ENCODE assay signal across 8 cellular contexts in genomic region chr1:92831762-92832536, GRCh38. TPM values are rescaled to one million over a fixed set of nuclear protein-coding genes. Genes with fewer than 3 reads are reported as not detected.
DNase-seq lines count a peak whose midpoint lies in the region; ATAC-seq, FAIRE-seq and TF ChIP-seq lines count a peak whose summit lies in the region.

Gene RPL5, plus strand, starts transcription at chr1:92832040. Its CDS starts 75 bp downstream, at chr1:92832115.

- peaks cover 0 to 6% (median 3%) of the 10 kb centered on the region in 4 experiments; a peak in 4 of 7 replicates for H3K4me1 ChIP-seq in H1 (replicated peaks in 1 of 4; ENCODE audit: control insufficient read depth in 3 of 4, insufficient read depth in 4 of 4, low read length in 3 of 4)
- H3K4me1 ChIP-seq in mesenchymal stem cell (ENCODE audit: control insufficient read depth, insufficient read depth, low read depth, low read length) = peaks cover 5% of the 10 kb centered on the region

- H4K8ac ChIP-seq in H1 (ENCODE audit: extremely low read depth, insufficient read depth, low read length) (peak within 1 kb of the TSS; percentile 100), mesenchymal stem cell (ENCODE audit: low read length) (peak within 1 kb of the TSS; percentile 97)

- peak within 1 kb of the TSS; percentile 85 for H3K56ac ChIP-seq in H1 (replicated peaks; ENCODE audit: insufficient read length, low read depth, low read length)

- peaks cover 16 to 17% of the 10 kb centered on the region in 2 experiments for H4K20me1 ChIP-seq in H1 (replicated peaks in 1 of 2; ENCODE audit: control insufficient read depth in 1 of 2, insufficient read depth in 2 of 2, low read length in 2 of 2)

- H3K4me2 ChIP-seq in H1 (ENCODE audit: insufficient read depth in 1 of 2, low read depth in 2 of 2, low read length in 2 of 2) (peak within 1 kb of the TSS; percentile 71 to 77), mesenchymal stem cell (ENCODE audit: low read length, poor library complexity, severe bottlenecking) (peak within 1 kb of the TSS; percentile 38)

- H3K18ac ChIP-seq in H1 (ENCODE audit: extremely low read depth, low read length) = peak within 1 kb of the TSS; percentile 95
- peak within 1 kb of the TSS; percentile 98 to 100 for H3K18ac ChIP-seq in mesenchymal stem cell (ENCODE audit: low read depth in 1 of 2, low read length in 2 of 2)

- H3K36me3 Mint-ChIP-seq in Calu3 (ENCODE audit: insufficient read depth, unreplicated experiment) = peaks cover 59% of the 10 kb centered on the region

- H2AFZ ChIP-seq in H1 (ENCODE audit: low read length) (peak within 1 kb of the TSS; percentile 52), mesenchymal stem cell (ENCODE audit: low read depth, low read length) (peak within 1 kb of the TSS; percentile 91)

- H3K79me2 ChIP-seq in H1 (ENCODE audit: control insufficient read depth in 1 of 2, insufficient read depth in 2 of 2, low read length in 2 of 2) = peaks cover 33 to 51% of the 10 kb centered on the region in 2 experiments

- no peaks in the 10 kb centered on the region; a peak in 1 of 7 replicates for H3K27me3 ChIP-seq in H1 (replicated peaks in 1 of 4; ENCODE audit: control insufficient read depth in 3 of 4, extremely low read depth in 1 of 4, insufficient read depth in 3 of 4, low read length in 3 of 4)
- H3K27me3 ChIP-seq in mesenchymal stem cell (ENCODE audit: control insufficient read depth in 1 of 2, insufficient read depth in 1 of 2, low read length in 2 of 2) = no peaks in the 10 kb centered on the region

- CTCF ChIA-PET in Calu3 (lab: Charles Lee) (interaction anchor here (0.6 to 2.2 kb wide), 10 partner anchors 9 to 620 kb away, joined by 3 to 22 read pairs (median 4); partner anchors contain the start of gene EVI5), H1 (lab: Charles Lee; ENCODE audit: partially characterized antibody) (interaction anchor here (0.6 to 3.5 kb wide), 32 partner anchors 8 to 642 kb away, joined by 3 to 42 read pairs (median 4); partner anchors contain the start of gene EVI5)

- peak within 1 kb of the TSS; percentile 83 for H2BK12ac ChIP-seq in H1 (ENCODE audit: low read depth, low read length)
- peak within 1 kb of the TSS; percentile 14 to 37 for H2BK12ac ChIP-seq in mesenchymal stem cell (ENCODE audit: low read length in 2 of 2)

- peak; percentile 99 for TF ChIP-seq POLR2A in H1 (IDR thresholded peaks at IDR 0.05; ENCODE audit: control extremely low read depth in 1 of 2, low read depth in 2 of 2, low read length in 2 of 2)

- peak within 1 kb of the TSS; percentile 34 for H3K14ac ChIP-seq in H1 (ENCODE audit: insufficient read length)
- H3K14ac ChIP-seq in mesenchymal stem cell (ENCODE audit: low read length in 2 of 2) = peak within 1 kb of the TSS; percentile 37 to 99

- intact Hi-C loops in Calu3 (cut with micrococcal nuclease; ENCODE audit: unreplicated experiment) = loop anchor here (5.0 kb wide), 2 partner anchors 45 to 85 kb away; partner anchors contain the start of gene EVI5

- peak within 1 kb of the TSS; percentile 97 to 99 (median 99) for H3K9ac ChIP-seq in H1 (replicated peaks in 1 of 4; ENCODE audit: extremely low read depth in 1 of 4, low read depth in 3 of 4, low read length in 3 of 4)
- H3K9ac ChIP-seq in mesenchymal stem cell (ENCODE audit: low read length) = peak within 1 kb of the TSS; percentile 99

- H4K91ac ChIP-seq in H1 (replicated peaks; ENCODE audit: insufficient read length, low read length) (peak within 1 kb of the TSS; percentile 98), mesenchymal stem cell (ENCODE audit: low read length) (peak within 1 kb of the TSS; percentile 92)

- H3K4me1 Mint-ChIP-seq in Calu3 (ENCODE audit: low read depth, unreplicated experiment) = peaks cover 28% of the 10 kb centered on the region

- no peaks in the 10 kb centered on the region for H3K9me3 Mint-ChIP-seq in Calu3 (ENCODE audit: low read depth, unreplicated experiment)

- H3K4me3 ChIP-seq in H1 (ENCODE audit: extremely low read depth in 1 of 4, insufficient read depth in 2 of 4, low read depth in 3 of 4, low read length in 4 of 4) (peak within 1 kb of the TSS; percentile 98 to 100 (median 100)), mesenchymal stem cell (ENCODE audit: insufficient read depth in 1 of 2, low read depth in 1 of 2, low read length in 2 of 2) (peak within 1 kb of the TSS; percentile 91 to 96)

- H2BK15ac ChIP-seq in H1 (ENCODE audit: low read length) (peak within 1 kb of the TSS; percentile 92; the same call in 1 of the 2 replicates), mesenchymal stem cell (ENCODE audit: low read depth, poor library complexity, severe bottlenecking) (peak within 1 kb of the TSS; percentile 89)

- peak within 1 kb of the TSS; percentile 100 for H3K27ac Mint-ChIP-seq in Calu3 (ENCODE audit: unreplicated experiment)

- peak within 1 kb of the TSS; percentile 45; the same call in 1 of the 2 replicates for H2AK5ac ChIP-seq in H1 (ENCODE audit: low read depth, low read length)
- H2AK5ac ChIP-seq in mesenchymal stem cell (ENCODE audit: low read length, severe bottlenecking) = peak within 1 kb of the TSS; percentile 66

- POLR2A ChIA-PET in H1 (lab: Charles Lee; ENCODE audit: partially characterized antibody) = interaction anchor here (0.6 to 3.0 kb wide), 61 partner anchors 9 to 1550 kb away, joined by 3 to 72 read pairs (median 5); partner anchors contain the start of genes BCAR3, DIPK1A, EVI5 and MTF2

- H3K4ac ChIP-seq in H1 (replicated peaks; ENCODE audit: insufficient read length, low read depth, low read length) (peak within 1 kb of the TSS; percentile 69), mesenchymal stem cell (ENCODE audit: low read depth in 1 of 2, low read length in 2 of 2) (peak within 1 kb of the TSS; percentile 88 to 100)

- peak; percentile 87 for ATAC-seq in GM21367 (IDR thresholded peaks at IDR 0.05; ENCODE audit: unreplicated experiment)

- H2BK5ac ChIP-seq in H1 (ENCODE audit: low read depth, low read length) (peak within 1 kb of the TSS; percentile 99), mesenchymal stem cell (ENCODE audit: low read depth, low read length, poor library complexity, severe bottlenecking) (peak within 1 kb of the TSS; percentile 100)

- no peak within 1 kb of the TSS for H2BK120ac ChIP-seq in H1 (replicated peaks; ENCODE audit: low read depth, low read length)
- peak within 1 kb of the TSS; percentile 42 for H2BK120ac ChIP-seq in mesenchymal stem cell (ENCODE audit: low read depth, low read length)

- TF ChIP-seq CTCF in Calu3 (IDR thresholded peaks at IDR 0.05; ENCODE audit: unreplicated experiment) (peak; percentile 87), H1 (IDR thresholded peaks at IDR 0.05; ENCODE audit: control extremely low read depth in 1 of 3, insufficient read depth in 1 of 3, low read depth in 1 of 3, low read length in 3 of 3) (peak; percentile 86 to 98 (median 94))

- peaks cover 20 to 41% (median 31%) of the 10 kb centered on the region in 4 experiments for H3K36me3 ChIP-seq in H1 (ENCODE audit: control insufficient read depth in 2 of 4, insufficient read depth in 4 of 4, low read length in 3 of 4)
- peaks cover 10 to 40% of the 10 kb centered on the region in 2 experiments for H3K36me3 ChIP-seq in mesenchymal stem cell (ENCODE audit: control insufficient read depth in 1 of 2, insufficient read depth in 2 of 2, low read depth in 1 of 2, low read length in 2 of 2)

- H3K79me1 ChIP-seq in H1 (ENCODE audit: low read depth, low read length) (no peaks in the 10 kb centered on the region; the same call in 1 of the 2 replicates), mesenchymal stem cell (replicated peaks; ENCODE audit: low read length, poor library complexity, severe bottlenecking) (no peaks in the 10 kb centered on the region)

- TF ChIP-seq EP300 in H1 (IDR thresholded peaks at IDR 0.05; ENCODE audit: borderline replicate concordance in 1 of 2, low read depth in 2 of 2, low read length in 2 of 2) = no peak

- no peaks in the 10 kb centered on the region for H3K9me3 ChIP-seq in H1 (ENCODE audit: insufficient read depth in 2 of 2, low read depth in 1 of 2, low read length in 1 of 2)
- H3K9me3 ChIP-seq in mesenchymal stem cell (ENCODE audit: control insufficient read depth, low read length) = no peaks in the 10 kb centered on the region

- peak within 1 kb of the TSS; percentile 96 for H4K5ac ChIP-seq in H1 (ENCODE audit: insufficient read length, low read depth, low read length)

- peaks cover 5% of the 10 kb centered on the region for H3K23me2 ChIP-seq in H1 (ENCODE audit: low read depth, low read length)

- FAIRE-seq in HTR-8/SVneo (lab: Jason Lieb, UNC) = peak; percentile 86
- FAIRE-seq in H1 (lab: Jason Lieb, UNC) = no peak

- peak; percentile 21 to 30; a peak in 2 of 4 replicates for TF ChIP-seq RAD21 in H1 (IDR thresholded peaks at IDR 0.05 in 1 of 2, conservative IDR thresholded peaks at IDR 0.05 in 1 of 2; ENCODE audit: low read depth in 2 of 2, low read length in 2 of 2)

- H3K4me3 Mint-ChIP-seq in Calu3 (ENCODE audit: low read depth, unreplicated experiment) = peak within 1 kb of the TSS; percentile 97

- H3K27ac ChIP-seq in H1 (ENCODE audit: low read depth, low read length) = peak within 1 kb of the TSS; percentile 99
- peak within 1 kb of the TSS; percentile 89 for H3K27ac ChIP-seq in mesenchymal stem cell (ENCODE audit: low read length, poor library complexity, severe bottlenecking)

- H2BK20ac ChIP-seq in H1 (ENCODE audit: low read length) = no peak within 1 kb of the TSS

- DNase-seq in Calu3 (peak; percentile 98), HTR-8/SVneo (ENCODE audit: insufficient read length, low spot score) (peak; percentile 94), NOMO-1 treated with DMSO at 0.1 percent for 48 hours (lab: John Stamatoyannopoulos, UW; ENCODE audit: unreplicated experiment) (peak; percentile 97), H1 (ENCODE audit: low read depth in 1 of 2, low spot score in 2 of 2) (peak; percentile 95 to 99), mesenchymal stem cell (peak; percentile 98)
- DNase-seq in activated CD8-positive, alpha-beta memory T cell treated with anti-CD3 and anti-CD28 coated beads for 4 hours (ENCODE audit: low read depth in 2 of 2) = peak; percentile 94 to 95
- DNase-seq in stimulated activated CD8-positive, alpha-beta memory T cell treated with anti-CD3 and anti-CD28 coated beads, Interleukin-12 subunit alpha, Interleukin-12 subunit beta, amount 100 ng/mL, for 4 hours (ENCODE audit: low read depth) = peak; percentile 96

- H3K27me3 Mint-ChIP-seq in Calu3 (ENCODE audit: unreplicated experiment) = no peaks in the 10 kb centered on the region

- BruUV-seq in Calu3 (replicated peaks; lab: Mats Ljungman, UMichigan) = no TSS peak

- whole genome bisulfite sequencing in H1 (ENCODE audit: extremely low coverage in 1 of 2, insufficient coverage in 1 of 2, insufficient read length in 1 of 2, insufficient replicate concordance in 2 of 2, low coverage in 1 of 2, low lambda C conversion rate in 2 of 2, missing lambda C conversion rate in 1 of 2), 2 experiments = 2% methylated on average over 57 of the region's 57 CpGs; no CpG with 5 or more reads in 1 of the 2 experiments
- under 1% methylated on average over 57 of the region's 57 CpGs for WGBS in mesenchymal stem cell

- H3K23ac ChIP-seq in H1 (ENCODE audit: insufficient read length) (no peak within 1 kb of the TSS), mesenchymal stem cell (ENCODE audit: low read length in 2 of 2) (peak within 1 kb of the TSS in 1 of 2 experiments; percentile 94)

RNA-seq across cellular contexts. Expression of gene RPL5, which starts in this region (rescaled TPM):
- 672 and 835 TPM in 2 replicates for total RNA-seq in Calu3 (2022)
- 1,464 and 1,506 TPM in 2 replicates for total RNA-seq in H1 (2021; fragmentation: NEBNext Ultra II Directional; extraction: Animal tissue kit (Norgen Biotek cat#: 25700))
- 945 and 2,034 TPM in 2 replicates for polyA plus RNA-seq in H1 (2011; rRNA removed)
- 2,075 TPM for polyA plus RNA-seq in H1 (2011; cell fraction: cytosol; rRNA removed)
- 1,548 TPM for polyA plus RNA-seq in H1 (2011; cell fraction: nucleus; rRNA removed)
- polyA plus RNA-seq in H1 (2012, experiment 1 of 2) = 2,228 to 3,798 TPM (median 2,465 TPM) in 4 replicates
- 744 TPM for polyA plus RNA-seq in H1 (2012, experiment 2 of 2)
- polyA plus RNA-seq in H1 (2013, experiment 1 of 2) = 5,108 TPM
- polyA plus RNA-seq in H1 (2013, experiment 2 of 2) = 4,994 TPM
- polyA minus RNA-seq in H1 (2011; rRNA and poly(A)+ RNA removed) = 1,367 and 1,617 TPM in 2 replicates
- 467 TPM for polyA minus RNA-seq in H1 (2011; cell fraction: cytosol; rRNA and poly(A)+ RNA removed)
- polyA minus RNA-seq in H1 (2011; cell fraction: nucleus; rRNA and poly(A)+ RNA removed) = 1,625 TPM
- polyA plus RNA-seq in mesenchymal stem cell (2013, experiment 1 of 2) = 3,583 TPM
- polyA plus RNA-seq in mesenchymal stem cell (2013, experiment 2 of 2) = 3,853 TPM

Comparison
In these comparisons a context has a peak if more than half of its experiments do, and no peak if none do; other contexts are left out.
1. Peak in every context shown above with its lines: DNase-seq, ATAC-seq, H3K4me3 ChIP-seq and H3K27ac ChIP-seq.